In the genomic region with DNA sequence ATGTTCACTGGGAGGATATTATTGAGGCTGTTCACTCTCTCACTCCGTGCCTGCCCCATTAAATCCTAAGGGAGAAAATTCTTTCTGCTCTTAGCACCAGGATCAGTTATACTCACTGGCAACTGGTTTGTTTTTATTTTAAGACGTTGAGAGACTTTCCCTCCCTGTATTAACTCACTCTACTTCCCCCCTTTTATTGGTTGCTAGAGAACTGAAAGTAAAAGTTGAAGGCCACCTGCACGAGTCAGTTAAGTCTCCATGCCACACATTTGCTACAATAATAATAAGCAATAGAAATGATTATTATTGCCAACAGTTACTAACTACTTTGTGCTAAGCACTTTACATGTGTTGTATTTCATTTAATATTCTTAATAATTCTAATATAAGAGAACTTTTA, we compare ENCODE assay signal across 8 cellular contexts. TPM values are rescaled to one million over a fixed set of nuclear protein-coding genes. Genes with fewer than 3 reads are reported as not detected.
DNase-seq lines count a peak whose midpoint lies in the region; ATAC-seq and TF ChIP-seq lines count a peak whose summit lies in the region.
"Not testable (repeated sequence)": the region's sequence is repeated elsewhere in the genome, so short reads cannot be mapped to it uniquely, and the experiment has no call there.

No MANE protein-coding gene starts in this region.

- not testable (repeated sequence) for H2AFZ ChIP-seq in OCI-LY1 (ENCODE audit: low read length)

- H3K79me2 ChIP-seq in OCI-LY1 (ENCODE audit: insufficient read depth, low read length), result not testable (repeated sequence)

- not testable (repeated sequence) for TF ChIP-seq CTCF in OCI-LY1 (IDR thresholded peaks at IDR 0.05; ENCODE audit: low read length); natural killer cell (IDR thresholded peaks at IDR 0.05)

- peak; percentile 86 for ATAC-seq in GM19043 (IDR thresholded peaks at IDR 0.05; ENCODE audit: low read depth, unreplicated experiment)
- peak; percentile 83 for ATAC-seq in GM21529 (IDR thresholded peaks at IDR 0.05; ENCODE audit: unreplicated experiment)
- ATAC-seq in HG02885 (IDR thresholded peaks at IDR 0.05; ENCODE audit: poor library complexity, unreplicated experiment), result peak; percentile 87
- peak; percentile 86 for ATAC-seq in HG03460 (IDR thresholded peaks at IDR 0.05; ENCODE audit: unreplicated experiment)
- peak in 2 of 3 donors; percentile 50 to 53 for ATAC-seq in natural killer cell

- intact Hi-C loops in natural killer cell (cut with micrococcal nuclease), result not testable (repeated sequence)

- H3K4me3 ChIP-seq in CD8-positive, alpha-beta memory T cell (ENCODE audit: low read length); OCI-LY1 (ENCODE audit: low read depth, low read length, poor library complexity, severe bottlenecking): not testable (repeated sequence)

- not testable (repeated sequence) for H3K27me3 ChIP-seq in CD8-positive, alpha-beta memory T cell (ENCODE audit: insufficient read depth, low read length, poor library complexity, severe bottlenecking); OCI-LY1 (ENCODE audit: insufficient read depth, low read length)

- POLR2A ChIA-PET in CD8-positive, alpha-beta memory T cell (lab: Charles Lee), result not testable (repeated sequence)

- peak overlapping the region; percentile 29; the same call in 1 of the 2 replicates for H3K4me2 ChIP-seq in OCI-LY1 (ENCODE audit: low read length)

- CTCF ChIA-PET in CD8-positive, alpha-beta memory T cell (lab: Charles Lee), result interaction anchor here (1.6 kb wide), 1 partner anchor 9 kb away, joined by 3 read pairs; no protein-coding TSS in a partner anchor
- CTCF ChIA-PET in activated naive CD4-positive, alpha-beta T cell treated with anti-CD3 and anti-CD28 coated beads, Interleukin-2, amount 10 ng/mL, durations not matched to agents 7 days and 5 days (lab: Charles Lee), result not testable (repeated sequence)

- not testable (repeated sequence) for H3K9ac ChIP-seq in OCI-LY1 (ENCODE audit: low read length)

- H3K9me3 ChIP-seq in CD8-positive, alpha-beta memory T cell (ENCODE audit: low read length); OCI-LY1 (ENCODE audit: low read length): not testable (repeated sequence)

- not testable (repeated sequence) for H3K4me1 ChIP-seq in CD8-positive, alpha-beta memory T cell (ENCODE audit: insufficient read depth, low read length); OCI-LY1 (ENCODE audit: insufficient read depth, low read length, severe bottlenecking)

- peaks cover 16 to 20% (median 19%) of the 10 kb centered on the region in 3 donors for H3K4me1 Mint-ChIP-seq in CD8-positive, alpha-beta memory T cell
- peaks cover 13% of the 10 kb centered on the region for H3K4me1 Mint-ChIP-seq in activated naive CD4-positive, alpha-beta T cell treated with anti-CD3 and anti-CD28 coated beads, Interleukin-2, amount 10 ng/mL, durations not matched to agents 7 days and 5 days
- H3K4me1 Mint-ChIP-seq in natural killer cell, result not testable (repeated sequence)

- H3F3A ChIP-seq in OCI-LY1 (ENCODE audit: insufficient read depth, low read length), result not testable (repeated sequence)

- H3K36me3 ChIP-seq in CD8-positive, alpha-beta memory T cell (ENCODE audit: insufficient read depth, low read length); OCI-LY1 (ENCODE audit: insufficient read depth, low read length): not testable (repeated sequence)

- H3K27ac Mint-ChIP-seq in CD8-positive, alpha-beta memory T cell, result peak overlapping the region in 6 of 8 donors; percentile 6 to 72 (median 64)
- peak overlapping the region; percentile 14 for H3K27ac Mint-ChIP-seq in activated naive CD4-positive, alpha-beta T cell treated with anti-CD3 and anti-CD28 coated beads, Interleukin-2, amount 10 ng/mL, durations not matched to agents 7 days and 5 days
- peak overlapping the region in 1 of 2 donors; percentile 59 for H3K27ac Mint-ChIP-seq in natural killer cell

- H4K20me1 ChIP-seq in OCI-LY1 (ENCODE audit: insufficient read depth, low read length), result not testable (repeated sequence)

- H3K27me3 Mint-ChIP-seq in CD8-positive, alpha-beta memory T cell; activated naive CD4-positive, alpha-beta T cell treated with anti-CD3 and anti-CD28 coated beads, Interleukin-2, amount 10 ng/mL, durations not matched to agents 7 days and 5 days; natural killer cell (ENCODE audit: low read depth in 2 of 2): not testable (repeated sequence)

- H3K4me3 Mint-ChIP-seq in CD8-positive, alpha-beta memory T cell, result peak overlapping the region; percentile 40 to 83 (median 71)
- peak overlapping the region; percentile 18 for H3K4me3 Mint-ChIP-seq in activated naive CD4-positive, alpha-beta T cell treated with anti-CD3 and anti-CD28 coated beads, Interleukin-2, amount 10 ng/mL, durations not matched to agents 7 days and 5 days
- H3K4me3 Mint-ChIP-seq in natural killer cell, result peak overlapping the region; percentile 69

- not testable (repeated sequence) for H3K27ac ChIP-seq in CD8-positive, alpha-beta memory T cell (ENCODE audit: low read depth, low read length); OCI-LY1 (ENCODE audit: low read depth, low read length, poor library complexity, severe bottlenecking)

- H3K9me3 Mint-ChIP-seq in CD8-positive, alpha-beta memory T cell; activated naive CD4-positive, alpha-beta T cell treated with anti-CD3 and anti-CD28 coated beads, Interleukin-2, amount 10 ng/mL, durations not matched to agents 7 days and 5 days; natural killer cell: not testable (repeated sequence)

- H3K9me2 ChIP-seq in OCI-LY1 (ENCODE audit: low read depth, low read length), result not testable (repeated sequence)

- peak in 1 of 5 donors; percentile 3 for DNase-seq in CD8-positive, alpha-beta memory T cell
- not testable (repeated sequence) for DNase-seq in activated naive CD4-positive, alpha-beta T cell treated with anti-CD3 and anti-CD28 coated beads, Interleukin-2, amount 10 ng/mL, durations not matched to agents 7 days and 5 days; natural killer cell

- not testable (repeated sequence) for H3K36me3 Mint-ChIP-seq in CD8-positive, alpha-beta memory T cell; activated naive CD4-positive, alpha-beta T cell treated with anti-CD3 and anti-CD28 coated beads, Interleukin-2, amount 10 ng/mL, durations not matched to agents 7 days and 5 days; natural killer cell

RNA-seq across cellular contexts. Expression of a gene that starts 40.5 kb away (rescaled TPM):
- under 1 TPM in 1 of 2 experiments, not detected in 1; 0.20 TPM for total RNA-seq in CD8-positive, alpha-beta memory T cell
- polyA plus RNA-seq in CD8-positive, alpha-beta memory T cell, result not detected
- not detected for total RNA-seq in natural killer cell

Comparison
In these comparisons a context has a peak if more than half of its experiments do, and no peak if none do; other contexts are left out.
1. H3K4me3 Mint-ChIP-seq: peak in every context shown above with its lines; median percentile 71 in CD8-positive, alpha-beta memory T cell; 69 in natural killer cell; 18 in activated naive CD4-positive, alpha-beta T cell treated with anti-CD3 and anti-CD28 coated beads, Interleukin-2, amount 10 ng/mL, durations not matched to agents 7 days and 5 days.